8 cellular contexts compared by ENCODE assay signal in genomic region chr1:161766102-161766981, GRCh38. TPM values are rescaled to one million over a fixed set of nuclear protein-coding genes. Genes with fewer than 3 reads are reported as not detected.
DNase-seq lines count a peak whose midpoint lies in the region; ATAC-seq and TF ChIP-seq lines count a peak whose summit lies in the region.

ATF6 (plus strand) TSS chr1:161766320; CDS start chr1:161766361, 41 bp downstream.

- no peaks in the 10 kb centered on the region for H3K27me3 ChIP-seq in PC-3 (ENCODE audit: low read length)
- H3K27me3 ChIP-seq in mucosa of stomach (ENCODE audit: control insufficient read depth, insufficient read depth, low read length): no peaks in the 10 kb centered on the region

- no peaks in the 10 kb centered on the region for H3K9me2 ChIP-seq in PC-3 (replicated peaks; ENCODE audit: low read length)

- intact Hi-C loops in Calu3 (cut with micrococcal nuclease; ENCODE audit: unreplicated experiment): no loop called here
- intact Hi-C loops in PC-3 (cut with micrococcal nuclease): loop anchor here (1.0 to 10.0 kb wide), 2 partner anchors 16 to 628 kb away; no protein-coding TSS in a partner anchor

- peak; percentile 94 for TF ChIP-seq POLR2A in erythroblast (IDR thresholded peaks at IDR 0.05; ENCODE audit: low read length)

- peaks cover 9% of the 10 kb centered on the region for H3K4me1 Mint-ChIP-seq in Calu3 (ENCODE audit: low read depth, unreplicated experiment)
- H3K4me1 Mint-ChIP-seq in IgD-negative memory B cell: peaks cover 27 to 31% (median 30%) of the 10 kb centered on the region in 3 donors

- H3K27me3 Mint-ChIP-seq in Calu3 (ENCODE audit: unreplicated experiment) (no peaks in the 10 kb centered on the region), IgD-negative memory B cell (no peaks in the 10 kb centered on the region)

- no peaks in the 10 kb centered on the region for H3K36me3 ChIP-seq in PC-3 (ENCODE audit: low read depth, low read length)
- no peaks in the 10 kb centered on the region for H3K36me3 ChIP-seq in mucosa of stomach (ENCODE audit: control insufficient read depth, insufficient read depth, low read length)

- TSS peak; percentile 57 for BruUV-seq in Calu3 (replicated peaks; lab: Mats Ljungman, UMichigan)
- TSS peak; percentile 71 for BruUV-seq in PC-3 (replicated peaks; lab: Mats Ljungman, UMichigan)

- H2AFZ ChIP-seq in PC-3 (ENCODE audit: low read length): peak within 1 kb of the TSS; percentile 74

- H3F3A ChIP-seq in PC-3 (ENCODE audit: low read length, unreplicated experiment): peaks cover 3% of the 10 kb centered on the region

- H3K4me2 ChIP-seq in PC-3 (ENCODE audit: low read length): peak within 1 kb of the TSS; percentile 91

- H3K27ac ChIP-seq in PC-3 (ENCODE audit: low read length): peak within 1 kb of the TSS; percentile 67

- H3K4me3 Mint-ChIP-seq in Calu3 (ENCODE audit: low read depth, unreplicated experiment) (peak within 1 kb of the TSS; percentile 96), IgD-negative memory B cell (peak within 1 kb of the TSS; percentile 98 to 99 (median 98))

- CTCF ChIA-PET in Calu3 (lab: Charles Lee) (interaction anchor here (0.8 kb wide), 1 partner anchor 26 kb away, joined by 3 read pairs; no protein-coding TSS in a partner anchor), PC-3 (lab: Charles Lee) (no interaction called here)

- DNase-seq in Calu3 (peak; percentile 87), PC-3 (peak; percentile 96), activated T-cell treated with anti-CD3 and anti-CD28 coated beads for 48 hours (ENCODE audit: low read depth) (peak; percentile 73), erythroblast (lab: John Stamatoyannopoulos, UW) (peak; percentile 95 to 96)
- DNase-seq in stimulated activated CD8-positive, alpha-beta memory T cell treated with anti-CD3 and anti-CD28 coated beads, Interleukin-4, amount 100 ng/mL, for 48 hours: peak; percentile 85

- H3K4me1 ChIP-seq in PC-3 (ENCODE audit: insufficient read depth, low read length) (peaks cover 26% of the 10 kb centered on the region), mucosa of stomach (ENCODE audit: control insufficient read depth, insufficient read depth, low read length) (peaks cover 7% of the 10 kb centered on the region)

- H3K4me3 ChIP-seq in PC-3 (ENCODE audit: low read length) (peak within 1 kb of the TSS; percentile 88), mucosa of stomach (ENCODE audit: low read length) (peak within 1 kb of the TSS; percentile 100)

- POLR2A ChIA-PET in PC-3 (lab: Charles Lee; ENCODE audit: unreplicated experiment): no interaction called here

- TF ChIP-seq CTCF in Calu3 (IDR thresholded peaks at IDR 0.05; ENCODE audit: unreplicated experiment) (no peak), PC-3 (conservative IDR thresholded peaks at IDR 0.05; ENCODE audit: low read depth, low read length) (no peak)

- ATAC-seq in GM21515 (IDR thresholded peaks at IDR 0.05; ENCODE audit: unreplicated experiment): peak; percentile 52
- ATAC-seq in PC-3: peak; percentile 66

- H3K36me3 Mint-ChIP-seq in Calu3 (ENCODE audit: insufficient read depth, unreplicated experiment): peaks cover 34% of the 10 kb centered on the region
- no peaks in the 10 kb centered on the region for H3K36me3 Mint-ChIP-seq in IgD-negative memory B cell

- H3K9ac ChIP-seq in PC-3 (ENCODE audit: low read length) (peak within 1 kb of the TSS; percentile 90), mucosa of stomach (ENCODE audit: low read length) (peak within 1 kb of the TSS; percentile 99)

- H3K9me3 Mint-ChIP-seq in Calu3 (ENCODE audit: low read depth, unreplicated experiment): no peaks in the 10 kb centered on the region
- H3K9me3 Mint-ChIP-seq in IgD-negative memory B cell: no peaks in the 10 kb centered on the region

- H3K27ac Mint-ChIP-seq in Calu3 (ENCODE audit: unreplicated experiment): peak within 1 kb of the TSS; percentile 93
- peak within 1 kb of the TSS; percentile 91 to 100 (median 98) for H3K27ac Mint-ChIP-seq in IgD-negative memory B cell

- H3K79me2 ChIP-seq in PC-3 (ENCODE audit: low read length): peaks cover 53% of the 10 kb centered on the region

- H3K9me3 ChIP-seq in PC-3 (ENCODE audit: low read length) (no peaks in the 10 kb centered on the region), mucosa of stomach (ENCODE audit: control insufficient read depth, low read length) (no peaks in the 10 kb centered on the region)

- H4K20me1 ChIP-seq in PC-3 (ENCODE audit: low read length): no peaks in the 10 kb centered on the region

RNA-seq across cellular contexts. Expression of gene ATF6, which starts in this region (rescaled TPM):
- 35.3 and 36.5 TPM in 2 replicates for total RNA-seq in Calu3 (2022)
- 14.3 TPM for polyA plus RNA-seq in IgD-negative memory B cell
- 19.2 and 19.7 TPM in 2 replicates for total RNA-seq in PC-3 (2014; rRNA removed)

Comparison
In these comparisons a context has a peak if more than half of its experiments do, and no peak if none do; other contexts are left out.
1. Peak in every context shown above with its lines: DNase-seq, ATAC-seq, H3K4me3 ChIP-seq and H3K27ac ChIP-seq.